ENCODE assay signal across 6 cellular contexts in the genomic region with DNA sequence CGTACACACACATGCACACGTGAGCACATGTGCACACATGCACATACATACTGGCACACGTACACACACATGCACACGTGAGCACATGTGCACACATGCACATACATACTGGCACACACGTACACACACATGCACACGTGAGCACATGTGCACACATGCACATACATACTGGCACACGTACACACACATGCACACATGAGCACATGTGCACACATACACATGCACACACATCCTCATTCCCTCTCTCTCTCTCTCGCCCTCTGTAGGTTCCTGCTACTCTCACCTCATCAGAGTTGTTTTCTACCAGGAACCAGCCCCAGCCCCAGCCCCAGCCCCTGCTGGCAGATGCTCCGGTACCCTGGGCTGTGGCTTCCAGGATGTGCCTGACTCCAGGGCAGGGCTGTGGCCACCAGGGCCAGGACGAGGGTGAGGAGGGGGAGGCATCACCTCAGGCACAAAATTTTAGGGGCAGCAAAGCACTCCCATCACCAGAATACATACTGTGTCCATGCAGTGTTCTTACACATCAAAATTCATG. TPM values are rescaled to one million over a fixed set of nuclear protein-coding genes. Genes with fewer than 3 reads are reported as not detected.
"Had no signal": no experiment of that assay in that cellular context is flagged by ENCODE, and none has a peak within 500 bp of the region (broad histone marks: within the 10 kb centered on the region; RNA-seq: fewer than 3 reads in every experiment).

No MANE protein-coding gene starts in this region.

RNA-seq across cellular contexts. Expression of a gene that starts 17.1 kb away (rescaled TPM):
- total RNA-seq: activated CD4-positive, alpha-beta T cell treated with anti-CD3 and anti-CD28 coated beads for 36 hours; activated CD4-positive, alpha-beta T cell treated with anti-CD3 and anti-CD28 coated beads, Interleukin-2, amount 10 ng/mL, durations not matched to agents 7 days and 5 days; activated CD8-positive, alpha-beta T cell treated with anti-CD3 and anti-CD28 coated beads, Interleukin-2, amount 10 ng/mL, durations not matched to agents 7 days and 5 days; activated naive CD8-positive, alpha-beta T cell treated with anti-CD3 and anti-CD28 coated beads, Interleukin-2, amount 10 ng/mL, durations not matched to agents 7 days and 5 days; activated T-helper 2 cell treated with anti-CD3 and anti-CD28 coated beads, Interferon-gamma antibody, Interleukin-2, Interleukin-4, amounts not matched to agents 10 μg/mL and 5 μg/mL and 100 μg/mL, durations not matched to agents 14 hours and 24 hours and 36 hours; LHCN-M2 had no signal
